ENCODE assay signal across 1 cellular context in the genomic region with DNA sequence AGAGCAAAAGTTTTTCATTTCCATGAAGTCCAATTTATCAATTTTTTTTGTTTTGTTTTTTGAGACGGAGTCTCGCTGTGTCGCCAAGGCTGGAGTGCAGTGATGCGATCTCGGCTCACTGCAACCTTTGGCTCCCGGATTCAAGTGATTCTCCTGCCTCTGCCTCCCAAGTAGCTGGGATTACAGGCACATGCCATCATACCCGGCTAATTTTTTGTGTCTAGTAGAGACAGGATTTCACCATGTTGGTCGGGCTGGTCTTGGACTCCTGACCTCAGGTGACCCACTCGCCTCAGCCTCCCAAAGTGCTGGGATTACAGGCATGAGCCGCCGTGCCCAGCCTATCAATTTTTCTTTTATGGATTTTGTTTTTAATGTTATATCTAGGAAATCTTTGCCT. TPM values are rescaled to one million over a fixed set of nuclear protein-coding genes. Genes with fewer than 3 reads are reported as not detected.
"Had no signal": no experiment of that assay in that cellular context is flagged by ENCODE, and none has a peak within 500 bp of the region (broad histone marks: within the 10 kb centered on the region; RNA-seq: fewer than 3 reads in every experiment).

No MANE protein-coding gene starts in this region.

RNA-seq across cellular contexts. Expression of a gene that starts 27.7 kb away (rescaled TPM):
- polyA plus RNA-seq: naive thymus-derived CD4-positive, alpha-beta T cell had no signal
